ENCODE assay signal across 8 cellular contexts in genomic region chr2:219029829-219030165, GRCh38. TPM values are rescaled to one million over a fixed set of nuclear protein-coding genes. Genes with fewer than 3 reads are reported as not detected.
DNase-seq lines count a peak whose midpoint lies in the region; ATAC-seq and TF ChIP-seq lines count a peak whose summit lies in the region.

No MANE protein-coding gene starts in this region.

- intact Hi-C loops in body of pancreas (cut with DNase I), result no loop called here

- no peaks in the 10 kb centered on the region for H3K4me1 ChIP-seq in body of pancreas

- H3K27me3 ChIP-seq in body of pancreas, result no peaks in the 10 kb centered on the region

- 22 to 29% methylated on average over 7 to 9 of the region's 9 CpGs for WGBS in body of pancreas, 2 donors

- no peaks in the 10 kb centered on the region for H3K36me3 ChIP-seq in body of pancreas (replicated peaks in 1 of 2; ENCODE audit: insufficient read depth in 1 of 2, low read depth in 2 of 2)

- no peak overlapping the region for H3K27ac Mint-ChIP-seq in immature natural killer cell

- no peaks in the 10 kb centered on the region for H3K9me3 Mint-ChIP-seq in immature natural killer cell

- no peaks in the 10 kb centered on the region for H3K9me3 ChIP-seq in body of pancreas

- no peak overlapping the region for H3K4me3 Mint-ChIP-seq in immature natural killer cell

- ATAC-seq in HG02571 (IDR thresholded peaks at IDR 0.05; ENCODE audit: unreplicated experiment), result peak; percentile 76
- peak; percentile 94 for ATAC-seq in body of pancreas
- ATAC-seq in HG03469 (IDR thresholded peaks at IDR 0.05; ENCODE audit: unreplicated experiment), result no peak

- no peaks in the 10 kb centered on the region for H3K36me3 Mint-ChIP-seq in immature natural killer cell

- peaks cover 5 to 10% (median 10%) of the 10 kb centered on the region in 3 donors for H3K27me3 Mint-ChIP-seq in immature natural killer cell (ENCODE audit: low read depth in 3 of 3)

- TF ChIP-seq CTCF in body of pancreas (IDR thresholded peaks at IDR 0.05), result peak; percentile 84 to 98 (median 92)

- peak; percentile 29 for DNase-seq in GDM1 (lab: John Stamatoyannopoulos, UW)
- peak; percentile 63 to 78 for DNase-seq in NCI-H1930 (lab: John Stamatoyannopoulos, UW)
- peak; percentile 76 for DNase-seq in UCSD-AML1 (lab: John Stamatoyannopoulos, UW; ENCODE audit: unreplicated experiment)
- peak; percentile 86 to 89 (median 87) for DNase-seq in body of pancreas
- DNase-seq in immature natural killer cell, result peak; percentile 64 to 70 (median 68)
- DNase-seq in stimulated activated CD4-positive, alpha-beta T cell treated with anti-CD3 and anti-CD28 coated beads, Interleukin-15, amount 100 ng/mL, for 1 hour (ENCODE audit: low read depth in 1 of 2, low spot score in 1 of 2), result peak; percentile 45 to 62

- H3K27ac ChIP-seq in body of pancreas, result no peak overlapping the region

- TF ChIP-seq POLR2A in body of pancreas (IDR thresholded peaks at IDR 0.05), result no peak

- no peak overlapping the region for H3K4me3 ChIP-seq in body of pancreas

- no peaks in the 10 kb centered on the region for H3K4me1 Mint-ChIP-seq in immature natural killer cell

RNA-seq across cellular contexts. Expression of gene CFAP65, which starts 11.5 kb away (rescaled TPM):
- total RNA-seq in body of pancreas, result not detected
- polyA plus RNA-seq in immature natural killer cell, result not detected

RNA-seq across cellular contexts. Expression of gene IHH, which starts 30.9 kb away (rescaled TPM):
- 1 to 10 TPM in 1 of 2 donors, not detected in 1; 1.0 TPM for total RNA-seq in body of pancreas
- not detected for polyA plus RNA-seq in immature natural killer cell

RNA-seq across cellular contexts. Expression of gene CRYBA2, which starts 36.6 kb away (rescaled TPM):
- total RNA-seq in body of pancreas, result 10 to 100 TPM; 23.1 to 26.4 TPM
- not detected for polyA plus RNA-seq in immature natural killer cell

RNA-seq across cellular contexts. Expression of gene FEV, which starts 44.8 kb away (rescaled TPM):
- not detected for total RNA-seq in body of pancreas
- not detected for polyA plus RNA-seq in immature natural killer cell

Comparison
In these comparisons a context has a peak if more than half of its experiments do, and no peak if none do; other contexts are left out.
1. DNase-seq: peak in every context shown above with its lines; median percentile 87 in body of pancreas; 76 in UCSD-AML1; 70 in NCI-H1930; 68 in immature natural killer cell; 54 in stimulated activated CD4-positive, alpha-beta T cell treated with anti-CD3 and anti-CD28 coated beads, Interleukin-15, amount 100 ng/mL, for 1 hour; 29 in GDM1.